ENCODE assay signal across 1 cellular context in the genomic region with DNA sequence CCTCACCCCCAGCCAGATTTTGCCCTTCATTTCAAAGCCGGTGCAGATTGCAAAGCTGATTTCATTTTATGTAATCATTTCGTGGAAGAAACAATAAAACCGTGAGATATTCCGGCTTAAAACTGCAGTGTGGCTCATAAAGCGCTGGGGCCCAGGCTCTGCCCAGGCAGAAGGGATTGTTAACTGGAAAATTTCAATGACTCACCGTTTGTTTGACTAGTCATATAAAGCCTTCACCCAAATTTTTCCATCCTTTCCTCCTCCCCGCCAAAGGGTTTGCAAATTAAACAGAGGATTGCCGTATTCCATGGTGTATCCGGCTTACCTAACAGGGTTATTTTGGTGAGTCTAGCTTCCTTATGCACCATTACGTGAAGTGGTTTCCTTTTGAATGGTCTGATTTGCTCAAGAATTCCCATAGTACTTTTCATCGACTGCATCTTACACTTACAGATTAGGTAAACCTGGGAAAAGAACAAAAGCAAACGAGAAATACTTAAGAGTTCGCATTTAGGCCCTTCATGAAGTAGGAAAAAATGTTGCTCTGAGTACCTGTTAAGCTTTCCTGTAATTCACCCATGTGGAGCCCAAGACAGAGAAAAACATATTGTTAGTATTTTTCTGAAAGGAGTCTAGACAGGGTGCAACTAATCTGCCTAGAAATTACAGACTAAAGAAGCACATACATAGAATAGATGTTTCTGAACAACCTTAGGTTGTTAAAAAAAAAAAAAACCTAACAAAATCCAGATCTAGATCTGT.
TF ChIP-seq lines count a peak whose summit lies in the region.

No MANE protein-coding gene starts in this region.

TF ChIP-seq in HepG2, 621 proteins besides CTCF, POLR2A, EP300 and RAD21 (continued from another document and continues in another):
- TF ChIP-seq, protein P1, sequence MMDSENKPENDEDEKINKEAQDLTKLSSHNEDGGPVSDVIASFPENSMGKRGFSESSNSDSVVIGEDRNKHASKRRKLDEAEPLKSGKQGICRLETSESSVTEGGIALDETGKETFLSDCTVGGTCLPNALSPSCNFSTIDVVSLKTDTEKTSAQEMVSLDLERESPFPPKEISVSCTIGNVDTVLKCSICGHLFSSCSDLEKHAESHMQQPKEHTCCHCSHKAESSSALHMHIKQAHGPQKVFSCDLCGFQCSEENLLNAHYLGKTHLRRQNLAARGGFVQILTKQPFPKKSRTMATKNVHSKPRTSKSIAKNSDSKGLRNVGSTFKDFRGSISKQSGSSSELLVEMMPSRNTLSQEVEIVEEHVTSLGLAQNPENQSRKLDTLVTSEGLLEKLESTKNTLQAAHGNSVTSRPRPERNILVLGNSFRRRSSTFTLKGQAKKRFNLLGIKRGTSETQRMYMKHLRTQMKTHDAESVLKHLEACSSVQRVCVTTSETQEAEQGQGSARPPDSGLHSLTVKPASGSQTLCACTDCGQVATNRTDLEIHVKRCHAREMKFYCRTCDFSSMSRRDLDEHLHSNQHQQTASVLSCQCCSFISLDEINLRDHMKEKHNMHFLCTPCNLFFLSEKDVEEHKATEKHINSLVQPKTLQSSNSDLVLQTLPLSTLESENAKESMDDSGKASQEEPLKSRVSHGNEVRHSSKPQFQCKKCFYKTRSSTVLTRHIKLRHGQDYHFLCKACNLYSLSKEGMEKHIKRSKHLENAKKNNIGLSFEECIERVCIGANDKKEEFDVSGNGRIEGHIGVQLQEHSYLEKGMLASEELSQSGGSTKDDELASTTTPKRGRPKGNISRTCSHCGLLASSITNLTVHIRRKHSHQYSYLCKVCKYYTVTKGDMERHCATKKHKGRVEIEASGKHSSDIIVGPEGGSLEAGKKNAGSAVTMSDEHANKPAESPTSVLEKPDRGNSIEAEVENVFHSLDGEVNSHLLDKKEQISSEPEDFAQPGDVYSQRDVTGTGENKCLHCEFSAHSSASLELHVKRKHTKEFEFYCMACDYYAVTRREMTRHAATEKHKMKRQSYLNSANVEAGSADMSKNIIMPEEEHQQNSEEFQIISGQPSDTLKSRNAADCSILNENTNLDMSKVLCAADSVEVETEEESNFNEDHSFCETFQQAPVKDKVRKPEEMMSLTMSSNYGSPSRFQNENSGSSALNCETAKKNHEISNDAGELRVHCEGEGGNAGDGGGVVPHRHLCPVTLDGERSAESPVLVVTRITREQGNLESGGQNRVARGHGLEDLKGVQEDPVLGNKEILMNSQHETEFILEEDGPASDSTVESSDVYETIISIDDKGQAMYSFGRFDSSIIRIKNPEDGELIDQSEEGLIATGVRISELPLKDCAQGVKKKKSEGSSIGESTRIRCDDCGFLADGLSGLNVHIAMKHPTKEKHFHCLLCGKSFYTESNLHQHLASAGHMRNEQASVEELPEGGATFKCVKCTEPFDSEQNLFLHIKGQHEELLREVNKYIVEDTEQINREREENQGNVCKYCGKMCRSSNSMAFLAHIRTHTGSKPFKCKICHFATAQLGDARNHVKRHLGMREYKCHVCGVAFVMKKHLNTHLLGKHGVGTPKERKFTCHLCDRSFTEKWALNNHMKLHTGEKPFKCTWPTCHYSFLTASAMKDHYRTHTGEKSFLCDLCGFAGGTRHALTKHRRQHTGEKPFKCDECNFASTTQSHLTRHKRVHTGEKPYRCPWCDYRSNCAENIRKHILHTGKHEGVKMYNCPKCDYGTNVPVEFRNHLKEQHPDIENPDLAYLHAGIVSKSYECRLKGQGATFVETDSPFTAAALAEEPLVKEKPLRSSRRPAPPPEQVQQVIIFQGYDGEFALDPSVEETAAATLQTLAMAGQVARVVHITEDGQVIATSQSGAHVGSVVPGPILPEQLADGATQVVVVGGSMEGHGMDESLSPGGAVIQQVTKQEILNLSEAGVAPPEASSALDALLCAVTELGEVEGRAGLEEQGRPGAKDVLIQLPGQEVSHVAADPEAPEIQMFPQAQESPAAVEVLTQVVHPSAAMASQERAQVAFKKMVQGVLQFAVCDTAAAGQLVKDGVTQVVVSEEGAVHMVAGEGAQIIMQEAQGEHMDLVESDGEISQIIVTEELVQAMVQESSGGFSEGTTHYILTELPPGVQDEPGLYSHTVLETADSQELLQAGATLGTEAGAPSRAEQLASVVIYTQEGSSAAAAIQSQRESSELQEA (CRISPR knock-in tag; IDR thresholded peaks at IDR 0.05; ENCODE audit: not compliant biosample characterization): no peak
- TF ChIP-seq RELA (CRISPR knock-in tag; IDR thresholded peaks at IDR 0.05) (no peak), HNF1B (CRISPR knock-in tag; IDR thresholded peaks at IDR 0.05) (no peak; the same call in 1 of the 2 replicates), ZNF296 (CRISPR knock-in tag; conservative IDR thresholded peaks at IDR 0.05) (no peak), PATZ1 (CRISPR knock-in tag; IDR thresholded peaks at IDR 0.05) (0 out of 2 replicates have a peak, but pooled peaks have one; percentile 51), ZNF441 (CRISPR knock-in tag; IDR thresholded peaks at IDR 0.05; ENCODE audit: borderline replicate concordance) (peak; percentile 64; the same call in 1 of the 2 replicates), ZNF563 (CRISPR knock-in tag; IDR thresholded peaks at IDR 0.05) (no peak), ZNF329 (CRISPR knock-in tag; IDR thresholded peaks at IDR 0.05; ENCODE audit: low read depth) (no peak), KDM2A (CRISPR knock-in tag; IDR thresholded peaks at IDR 0.05; ENCODE audit: borderline replicate concordance, low read depth) (no peak), KAT2B (IDR thresholded peaks at IDR 0.05; ENCODE audit: borderline replicate concordance, low read depth, low read length) (no peak), ZBTB1 (CRISPR knock-in tag; IDR thresholded peaks at IDR 0.05; ENCODE audit: borderline replicate concordance) (no peak), ZNF605 (CRISPR knock-in tag; IDR thresholded peaks at IDR 0.05) (no peak), ZNF260 (CRISPR knock-in tag; IDR thresholded peaks at IDR 0.05; ENCODE audit: borderline replicate concordance, low read depth) (no peak), ZFY (CRISPR knock-in tag; IDR thresholded peaks at IDR 0.05) (no peak), WIZ (CRISPR knock-in tag; IDR thresholded peaks at IDR 0.05) (no peak), TMF1 (CRISPR knock-in tag; IDR thresholded peaks at IDR 0.05; ENCODE audit: low read depth) (no peak), FOXP1 (IDR thresholded peaks at IDR 0.05) (no peak), FOXP1 (CRISPR knock-in tag; IDR thresholded peaks at IDR 0.05) (no peak), CAMTA2 (CRISPR knock-in tag; IDR thresholded peaks at IDR 0.05; ENCODE audit: borderline replicate concordance) (no peak), ZNF572 (CRISPR knock-in tag; IDR thresholded peaks at IDR 0.05) (no peak), PAWR (CRISPR knock-in tag; IDR thresholded peaks at IDR 0.05; ENCODE audit: borderline replicate concordance) (no peak), GPN1 (CRISPR knock-in tag; IDR thresholded peaks at IDR 0.05; ENCODE audit: borderline replicate concordance) (no peak), FOXJ3 (CRISPR knock-in tag; IDR thresholded peaks at IDR 0.05; ENCODE audit: borderline replicate concordance) (no peak; the same call in 1 of the 2 replicates), ZMYM4 (CRISPR knock-in tag; IDR thresholded peaks at IDR 0.05) (no peak), EEA1 (CRISPR knock-in tag; IDR thresholded peaks at IDR 0.05; ENCODE audit: borderline replicate concordance) (no peak), ZSCAN30 (CRISPR knock-in tag; IDR thresholded peaks at IDR 0.05) (peak; percentile 78), ARNT2 (CRISPR knock-in tag; IDR thresholded peaks at IDR 0.05; ENCODE audit: low read depth) (peak; percentile 51; the same call in 1 of the 2 replicates), ARID3A (IDR thresholded peaks at IDR 0.05; ENCODE audit: low read depth, low read length) (peak; percentile 94), KMT2B (CRISPR knock-in tag; IDR thresholded peaks at IDR 0.05) (no peak), ATAD3A (CRISPR knock-in tag; IDR thresholded peaks at IDR 0.05) (no peak), IKZF1 (IDR thresholded peaks at IDR 0.05) (no peak), MED13 (CRISPR knock-in tag; IDR thresholded peaks at IDR 0.05) (no peak), ZFP82 (CRISPR knock-in tag; IDR thresholded peaks at IDR 0.05; ENCODE audit: borderline replicate concordance) (no peak), ZNF460 (CRISPR knock-in tag; IDR thresholded peaks at IDR 0.05; ENCODE audit: borderline replicate concordance) (no peak), KDM5B (CRISPR knock-in tag; IDR thresholded peaks at IDR 0.05; ENCODE audit: borderline replicate concordance) (no peak)
- TF ChIP-seq, protein P2, sequence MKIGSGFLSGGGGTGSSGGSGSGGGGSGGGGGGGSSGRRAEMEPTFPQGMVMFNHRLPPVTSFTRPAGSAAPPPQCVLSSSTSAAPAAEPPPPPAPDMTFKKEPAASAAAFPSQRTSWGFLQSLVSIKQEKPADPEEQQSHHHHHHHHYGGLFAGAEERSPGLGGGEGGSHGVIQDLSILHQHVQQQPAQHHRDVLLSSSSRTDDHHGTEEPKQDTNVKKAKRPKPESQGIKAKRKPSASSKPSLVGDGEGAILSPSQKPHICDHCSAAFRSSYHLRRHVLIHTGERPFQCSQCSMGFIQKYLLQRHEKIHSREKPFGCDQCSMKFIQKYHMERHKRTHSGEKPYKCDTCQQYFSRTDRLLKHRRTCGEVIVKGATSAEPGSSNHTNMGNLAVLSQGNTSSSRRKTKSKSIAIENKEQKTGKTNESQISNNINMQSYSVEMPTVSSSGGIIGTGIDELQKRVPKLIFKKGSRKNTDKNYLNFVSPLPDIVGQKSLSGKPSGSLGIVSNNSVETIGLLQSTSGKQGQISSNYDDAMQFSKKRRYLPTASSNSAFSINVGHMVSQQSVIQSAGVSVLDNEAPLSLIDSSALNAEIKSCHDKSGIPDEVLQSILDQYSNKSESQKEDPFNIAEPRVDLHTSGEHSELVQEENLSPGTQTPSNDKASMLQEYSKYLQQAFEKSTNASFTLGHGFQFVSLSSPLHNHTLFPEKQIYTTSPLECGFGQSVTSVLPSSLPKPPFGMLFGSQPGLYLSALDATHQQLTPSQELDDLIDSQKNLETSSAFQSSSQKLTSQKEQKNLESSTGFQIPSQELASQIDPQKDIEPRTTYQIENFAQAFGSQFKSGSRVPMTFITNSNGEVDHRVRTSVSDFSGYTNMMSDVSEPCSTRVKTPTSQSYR (CRISPR knock-in tag; IDR thresholded peaks at IDR 0.05; ENCODE audit: borderline replicate concordance): no peak
- TF ChIP-seq, protein P3, sequence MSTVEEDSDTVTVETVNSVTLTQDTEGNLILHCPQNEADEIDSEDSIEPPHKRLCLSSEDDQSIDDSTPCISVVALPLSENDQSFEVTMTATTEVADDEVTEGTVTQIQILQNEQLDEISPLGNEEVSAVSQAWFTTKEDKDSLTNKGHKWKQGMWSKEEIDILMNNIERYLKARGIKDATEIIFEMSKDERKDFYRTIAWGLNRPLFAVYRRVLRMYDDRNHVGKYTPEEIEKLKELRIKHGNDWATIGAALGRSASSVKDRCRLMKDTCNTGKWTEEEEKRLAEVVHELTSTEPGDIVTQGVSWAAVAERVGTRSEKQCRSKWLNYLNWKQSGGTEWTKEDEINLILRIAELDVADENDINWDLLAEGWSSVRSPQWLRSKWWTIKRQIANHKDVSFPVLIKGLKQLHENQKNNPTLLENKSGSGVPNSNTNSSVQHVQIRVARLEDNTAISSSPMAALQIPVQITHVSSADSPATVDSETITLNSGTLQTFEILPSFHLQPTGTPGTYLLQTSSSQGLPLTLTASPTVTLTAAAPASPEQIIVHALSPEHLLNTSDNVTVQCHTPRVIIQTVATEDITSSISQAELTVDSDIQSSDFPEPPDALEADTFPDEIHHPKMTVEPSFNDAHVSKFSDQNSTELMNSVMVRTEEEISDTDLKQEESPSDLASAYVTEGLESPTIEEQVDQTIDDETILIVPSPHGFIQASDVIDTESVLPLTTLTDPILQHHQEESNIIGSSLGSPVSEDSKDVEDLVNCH (CRISPR knock-in tag; IDR thresholded peaks at IDR 0.05): no peak
- TF ChIP-seq, protein P4, sequence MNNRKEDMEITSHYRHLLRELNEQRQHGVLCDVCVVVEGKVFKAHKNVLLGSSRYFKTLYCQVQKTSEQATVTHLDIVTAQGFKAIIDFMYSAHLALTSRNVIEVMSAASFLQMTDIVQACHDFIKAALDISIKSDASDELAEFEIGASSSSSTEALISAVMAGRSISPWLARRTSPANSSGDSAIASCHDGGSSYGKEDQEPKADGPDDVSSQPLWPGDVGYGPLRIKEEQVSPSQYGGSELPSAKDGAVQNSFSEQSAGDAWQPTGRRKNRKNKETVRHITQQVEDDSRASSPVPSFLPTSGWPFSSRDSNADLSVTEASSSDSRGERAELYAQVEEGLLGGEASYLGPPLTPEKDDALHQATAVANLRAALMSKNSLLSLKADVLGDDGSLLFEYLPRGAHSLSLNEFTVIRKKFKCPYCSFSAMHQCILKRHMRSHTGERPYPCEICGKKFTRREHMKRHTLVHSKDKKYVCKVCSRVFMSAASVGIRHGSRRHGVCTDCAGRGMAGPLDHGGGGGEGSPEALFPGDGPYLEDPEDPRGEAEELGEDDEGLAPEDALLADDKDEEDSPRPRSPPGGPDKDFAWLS (CRISPR knock-in tag; IDR thresholded peaks at IDR 0.05; ENCODE audit: borderline replicate concordance): no peak
